ENCODE assay signal across 17 cellular contexts in the genomic region with DNA sequence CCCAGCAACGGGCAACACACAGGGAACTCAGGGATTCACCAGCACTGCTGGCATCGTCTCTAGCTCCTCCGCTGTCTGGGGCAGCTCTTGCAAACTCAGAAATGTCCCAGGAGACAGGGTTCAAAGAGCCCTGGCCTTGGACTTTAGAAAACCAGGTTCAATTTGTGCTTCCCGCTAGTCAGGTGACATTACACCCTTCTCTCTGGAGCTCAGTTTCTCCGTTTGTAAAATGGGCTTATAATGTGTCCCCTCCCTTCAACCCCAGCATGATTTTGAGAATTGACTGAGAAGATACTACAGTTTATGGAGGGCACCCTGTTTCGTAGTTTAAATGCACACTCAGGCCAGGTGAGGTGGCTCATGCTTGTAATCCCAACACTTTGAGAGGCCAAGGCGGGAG. TPM values are rescaled to one million over a fixed set of nuclear protein-coding genes. Genes with fewer than 3 reads are reported as not detected.
DNase-seq lines count a peak whose midpoint lies in the region; ATAC-seq and TF ChIP-seq lines count a peak whose summit lies in the region.
"Had no signal": no experiment of that assay in that cellular context is flagged by ENCODE, and none has a peak within 500 bp of the region (broad histone marks: within the 10 kb centered on the region; RNA-seq: fewer than 3 reads in every experiment).

No MANE protein-coding gene starts in this region.

- H3K4me3 ChIP-seq in mammary epithelial cell (replicated peaks in 1 of 3; ENCODE audit: insufficient read depth in 1 of 3, low read depth in 2 of 3, low read length in 3 of 3) (no peak overlapping the region), spleen (no peak overlapping the region)
- H3K4me3 ChIP-seq: GM23338 had no signal

- DNase-seq in mammary epithelial cell = no peak
- DNase-seq in MCF 10A (ENCODE audit: unreplicated experiment) = no peak
- no peak for DNase-seq in naive thymus-derived CD8-positive, alpha-beta T cell
- DNase-seq in spleen = peak; percentile 49
- DNase-seq in stimulated activated naive B cell treated with anti-CD40 and anti-IgM and Interleukin-4, amounts not matched to agents 10 μg/mL and 1 μg/mL and 100 μg/mL, for 72 hours = no peak
- DNase-seq: AML-193; CD4-positive, alpha-beta memory T cell; Karpas-422; NCI-H1417; NCI-H2029 treated with DMSO at 0.1 percent for 48 hours; NCI-H510A treated with DMSO at 0.1 percent for 48 hours; SIG-M5 had no signal

- no peak overlapping the region for H3K4me3 Mint-ChIP-seq in MCF 10A (ENCODE audit: unreplicated experiment)
- H3K4me3 Mint-ChIP-seq in dendritic cell treated with granulocyte-macrophage colony-stimulating factor and Interleukin-4, amounts not matched to agents 40 ng/mL and 50 ng/mL, for 4 days = no peak overlapping the region
- peak overlapping the region in 3 of 10 donors; percentile 1 to 33 (median 25) for H3K4me3 Mint-ChIP-seq in naive thymus-derived CD8-positive, alpha-beta T cell
- H3K4me3 Mint-ChIP-seq in stimulated activated naive B cell treated with anti-CD40 and anti-IgM and Interleukin-4, amounts not matched to agents 10 μg/mL and 1 μg/mL and 100 μg/mL, for 72 hours = no peak overlapping the region
- H3K4me3 Mint-ChIP-seq: GM23338 had no signal

- no peaks in the 10 kb centered on the region for H3K36me3 ChIP-seq in mammary epithelial cell (ENCODE audit: insufficient read depth, low read length)
- no peaks in the 10 kb centered on the region for H3K36me3 ChIP-seq in spleen

- TF ChIP-seq CTCF in mammary epithelial cell (conservative IDR thresholded peaks at IDR 0.05 in 1 of 2, IDR thresholded peaks at IDR 0.05 in 1 of 2; ENCODE audit: extremely low read depth in 1 of 2, insufficient read depth in 1 of 2, low read depth in 1 of 2, low read length in 2 of 2) (no peak), MCF 10A (IDR thresholded peaks at IDR 0.05; ENCODE audit: unreplicated experiment) (no peak), spleen (IDR thresholded peaks at IDR 0.05 in 8 of 11, conservative IDR thresholded peaks at IDR 0.05 in 3 of 11) (no peak)

- H4K20me1 ChIP-seq in mammary epithelial cell (ENCODE audit: insufficient read depth, low read length) = no peaks in the 10 kb centered on the region

- no peaks in the 10 kb centered on the region for H3K9me3 Mint-ChIP-seq in MCF 10A (ENCODE audit: unreplicated experiment)
- no peaks in the 10 kb centered on the region for H3K9me3 Mint-ChIP-seq in dendritic cell treated with granulocyte-macrophage colony-stimulating factor and Interleukin-4, amounts not matched to agents 40 ng/mL and 50 ng/mL, for 4 days
- H3K9me3 Mint-ChIP-seq in naive thymus-derived CD8-positive, alpha-beta T cell = no peaks in the 10 kb centered on the region
- no peaks in the 10 kb centered on the region for H3K9me3 Mint-ChIP-seq in stimulated activated naive B cell treated with anti-CD40 and anti-IgM and Interleukin-4, amounts not matched to agents 10 μg/mL and 1 μg/mL and 100 μg/mL, for 72 hours
- H3K9me3 Mint-ChIP-seq: GM23338 had no signal

- H3K36me3 Mint-ChIP-seq in MCF 10A (ENCODE audit: insufficient read depth, unreplicated experiment) = peaks cover 6% of the 10 kb centered on the region
- no peaks in the 10 kb centered on the region for H3K36me3 Mint-ChIP-seq in dendritic cell treated with granulocyte-macrophage colony-stimulating factor and Interleukin-4, amounts not matched to agents 40 ng/mL and 50 ng/mL, for 4 days (ENCODE audit: low read depth)
- H3K36me3 Mint-ChIP-seq in naive thymus-derived CD8-positive, alpha-beta T cell = no peaks in the 10 kb centered on the region
- H3K36me3 Mint-ChIP-seq in stimulated activated naive B cell treated with anti-CD40 and anti-IgM and Interleukin-4, amounts not matched to agents 10 μg/mL and 1 μg/mL and 100 μg/mL, for 72 hours = no peaks in the 10 kb centered on the region

- H3K4me1 ChIP-seq in mammary epithelial cell (ENCODE audit: insufficient read depth, low read length) (peaks cover 14% of the 10 kb centered on the region), spleen (peaks cover 0 to 22% (median 13%) of the 10 kb centered on the region in 6 donors)

- peak overlapping the region; percentile 86 for H2AFZ ChIP-seq in mammary epithelial cell (ENCODE audit: low read depth, low read length)

- H3K27ac ChIP-seq in mammary epithelial cell (ENCODE audit: insufficient read depth, low read depth, low read length) (no peak overlapping the region), spleen (no peak overlapping the region)

- H3K9ac ChIP-seq in mammary epithelial cell (ENCODE audit: insufficient read depth, low read length) = no peak overlapping the region

- H3K4me1 Mint-ChIP-seq in MCF 10A (ENCODE audit: insufficient read depth, unreplicated experiment) = peaks cover 17% of the 10 kb centered on the region
- peaks cover 32% of the 10 kb centered on the region for H3K4me1 Mint-ChIP-seq in dendritic cell treated with granulocyte-macrophage colony-stimulating factor and Interleukin-4, amounts not matched to agents 40 ng/mL and 50 ng/mL, for 4 days (ENCODE audit: low read depth)
- peaks cover 15 to 43% (median 33%) of the 10 kb centered on the region in 4 donors for H3K4me1 Mint-ChIP-seq in naive thymus-derived CD8-positive, alpha-beta T cell
- H3K4me1 Mint-ChIP-seq in stimulated activated naive B cell treated with anti-CD40 and anti-IgM and Interleukin-4, amounts not matched to agents 10 μg/mL and 1 μg/mL and 100 μg/mL, for 72 hours = peaks cover 9 to 20% of the 10 kb centered on the region in 2 donors

- intact Hi-C loops in mammary epithelial cell (cut with micrococcal nuclease) = no loop called here
- intact Hi-C loops in MCF 10A (cut with micrococcal nuclease) = no loop called here
- intact Hi-C loops in dendritic cell treated with granulocyte-macrophage colony-stimulating factor and Interleukin-4, amounts not matched to agents 40 ng/mL and 50 ng/mL, for 4 days (cut with micrococcal nuclease) = no loop called here
- intact Hi-C loops in spleen (cut with DNase I; ENCODE audit: low total_unique reads) = no loop called here

- 96% methylated on average over 7 of the region's 7 CpGs for WGBS in mammary epithelial cell (ENCODE audit: low coverage, missing lambda C conversion rate)
- 76 to 83% (median 81%) methylated on average over 7 of the region's 7 CpGs for WGBS in spleen, 5 donors

- dilution Hi-C loops in mammary epithelial cell (cut with HindIII; ENCODE audit: low sequenced_read_pairs) = no loop called here

- no peaks in the 10 kb centered on the region for H3K27me3 Mint-ChIP-seq in MCF 10A (ENCODE audit: insufficient read depth, unreplicated experiment)
- H3K27me3 Mint-ChIP-seq in dendritic cell treated with granulocyte-macrophage colony-stimulating factor and Interleukin-4, amounts not matched to agents 40 ng/mL and 50 ng/mL, for 4 days = peaks cover 18% of the 10 kb centered on the region
- no peaks in the 10 kb centered on the region for H3K27me3 Mint-ChIP-seq in naive thymus-derived CD8-positive, alpha-beta T cell
- H3K27me3 Mint-ChIP-seq in stimulated activated naive B cell treated with anti-CD40 and anti-IgM and Interleukin-4, amounts not matched to agents 10 μg/mL and 1 μg/mL and 100 μg/mL, for 72 hours = peaks cover 18 to 26% of the 10 kb centered on the region in 2 donors
- H3K27me3 Mint-ChIP-seq: CD4-positive, alpha-beta memory T cell had no signal

- ATAC-seq in naive thymus-derived CD8-positive, alpha-beta T cell = no peak
- no peak for ATAC-seq in stimulated activated naive B cell treated with anti-CD40 and anti-IgM and Interleukin-4, amounts not matched to agents 10 μg/mL and 1 μg/mL and 100 μg/mL, for 72 hours (replicated peaks)
- ATAC-seq in HG03135 (IDR thresholded peaks at IDR 0.05; ENCODE audit: unreplicated experiment) (no peak), GM21367 (IDR thresholded peaks at IDR 0.05; ENCODE audit: unreplicated experiment) (no peak)
- ATAC-seq: GM23338 had no signal

- no peaks in the 10 kb centered on the region for H3K79me2 ChIP-seq in mammary epithelial cell (ENCODE audit: insufficient read depth, low read length)

- POLR2A ChIA-PET in MCF 10A (lab: Yijun Ruan, JAX) = interaction anchor here (0.5 to 4.5 kb wide), 3 partner anchors 9 to 32 kb away, joined by 3 to 19 read pairs (median 13); no protein-coding TSS in a partner anchor
- POLR2A ChIA-PET in naive thymus-derived CD8-positive, alpha-beta T cell (lab: Charles Lee) = interaction anchor here (0.5 kb wide), 1 partner anchor 10 kb away, joined by 4 read pairs; no protein-coding TSS in a partner anchor

- no peaks in the 10 kb centered on the region for H3K9me3 ChIP-seq in mammary epithelial cell (replicated peaks; ENCODE audit: insufficient read depth, low read length)
- H3K9me3 ChIP-seq in spleen = no peaks in the 10 kb centered on the region

- BruUV-seq in mammary epithelial cell (replicated peaks; lab: Mats Ljungman, UMichigan) = no TSS peak
- no TSS peak for BruUV-seq in MCF 10A (replicated peaks; lab: Mats Ljungman, UMichigan)

- H3K27me3 ChIP-seq in mammary epithelial cell (ENCODE audit: insufficient read depth, low read length) = no peaks in the 10 kb centered on the region
- peaks cover 0 to 14% (median 0%) of the 10 kb centered on the region in 7 donors for H3K27me3 ChIP-seq in spleen (replicated peaks in 1 of 7)

- CTCF ChIA-PET in mammary epithelial cell (lab: Charles Lee; ENCODE audit: low non-redundant PET) (no interaction called here), MCF 10A (lab: Yijun Ruan, JAX) (interaction anchor here (0.6 to 2.0 kb wide), 4 partner anchors 9 to 188 kb away, joined by 3 to 7 read pairs (median 4); no protein-coding TSS in a partner anchor)

- in situ Hi-C loops in mammary epithelial cell (cut with MboI; ENCODE audit: low sequenced_read_pairs in 2 of 2) = no loop called here

- no peak overlapping the region for H3K4me2 ChIP-seq in mammary epithelial cell (ENCODE audit: insufficient read depth, low read depth, low read length)
- H3K4me2 ChIP-seq: GM23338 had no signal

- H3K27ac Mint-ChIP-seq in MCF 10A (ENCODE audit: low read depth, unreplicated experiment) = no peak overlapping the region
- H3K27ac Mint-ChIP-seq in dendritic cell treated with granulocyte-macrophage colony-stimulating factor and Interleukin-4, amounts not matched to agents 40 ng/mL and 50 ng/mL, for 4 days = peak overlapping the region; percentile 33
- peak overlapping the region in 9 of 10 donors; percentile 10 to 80 (median 60) for H3K27ac Mint-ChIP-seq in naive thymus-derived CD8-positive, alpha-beta T cell
- no peak overlapping the region for H3K27ac Mint-ChIP-seq in stimulated activated naive B cell treated with anti-CD40 and anti-IgM and Interleukin-4, amounts not matched to agents 10 μg/mL and 1 μg/mL and 100 μg/mL, for 72 hours
- H3K27ac Mint-ChIP-seq: GM23338 had no signal

- no peak for TF ChIP-seq POLR2A in spleen (IDR thresholded peaks at IDR 0.05)

RNA-seq across cellular contexts. Expression of a gene that starts 1.9 kb away (rescaled TPM):
- 1 to 10 TPM in 1 of 2 donors, under 1 TPM in 1; 0.50 to 9.6 TPM for total RNA-seq in mammary epithelial cell
- polyA plus RNA-seq in mammary epithelial cell = 4.5 TPM
- not detected for polyA minus RNA-seq in mammary epithelial cell
- 0.19 TPM in 1 of 2 replicates, not detected in the other for total RNA-seq in MCF 10A (2022)
- 1 to 10 TPM; 1.3 to 2.6 TPM for total RNA-seq in naive thymus-derived CD8-positive, alpha-beta T cell
- 1 to 10 TPM in 1 of 3 donors, under 1 TPM in 1, not detected in 1; 0.80 to 1.3 TPM for polyA plus RNA-seq in naive thymus-derived CD8-positive, alpha-beta T cell
- total RNA-seq in spleen = 1 to 10 TPM in 3 of 7 donors, under 1 TPM in 4; 0.54 to 2.8 (median 0.98) TPM
- polyA plus RNA-seq in spleen = under 1 TPM; 0.15 to 0.18 (median 0.16) TPM
- total RNA-seq: RPMI7951 had no signal

RNA-seq across cellular contexts. Expression of a gene that starts 26.2 kb away (rescaled TPM):
- 10 to 100 TPM; 12.2 to 70.7 TPM for total RNA-seq in mammary epithelial cell
- polyA plus RNA-seq in mammary epithelial cell = 101 TPM
- 151 TPM for polyA minus RNA-seq in mammary epithelial cell
- 2.1 and 4.4 TPM in 2 replicates for total RNA-seq in MCF 10A (2022)
- not detected for total RNA-seq in naive thymus-derived CD8-positive, alpha-beta T cell
- not detected for polyA plus RNA-seq in naive thymus-derived CD8-positive, alpha-beta T cell
- not detected for total RNA-seq in spleen
- under 1 TPM in 2 of 3 donors, not detected in 1; 0.02 to 0.16 TPM for polyA plus RNA-seq in spleen
- total RNA-seq: CD4-positive, alpha-beta memory T cell; RPMI7951 had no signal
- polyA plus RNA-seq: CD4-positive, alpha-beta memory T cell had no signal

RNA-seq across cellular contexts. Expression of a gene that starts 27.6 kb away (rescaled TPM):
- 10 to 100 TPM; 17.2 to 29.9 TPM for total RNA-seq in mammary epithelial cell
- polyA plus RNA-seq in mammary epithelial cell = 18.8 TPM
- 33.2 TPM for polyA minus RNA-seq in mammary epithelial cell
- 25.2 and 28.7 TPM in 2 replicates for total RNA-seq in MCF 10A (2022)
- 10 to 100 TPM; 88.2 to 90.6 TPM for total RNA-seq in naive thymus-derived CD8-positive, alpha-beta T cell
- polyA plus RNA-seq in naive thymus-derived CD8-positive, alpha-beta T cell = 10 to 100 TPM; 61.3 to 78.8 (median 64.2) TPM
- 10 to 100 TPM; 24.4 to 56.2 (median 39.4) TPM for total RNA-seq in spleen
- polyA plus RNA-seq in spleen = 10 to 100 TPM; 24.1 to 35.0 (median 30.7) TPM

RNA-seq across cellular contexts. Expression of a gene that starts 37.6 kb away (rescaled TPM):
- not detected for total RNA-seq in mammary epithelial cell
- polyA plus RNA-seq in mammary epithelial cell = not detected
- polyA minus RNA-seq in mammary epithelial cell = not detected
- total RNA-seq in MCF 10A (2022) = not detected in 2 replicates
- total RNA-seq in naive thymus-derived CD8-positive, alpha-beta T cell = not detected
- not detected for polyA plus RNA-seq in naive thymus-derived CD8-positive, alpha-beta T cell
- total RNA-seq in spleen = under 1 TPM in 1 of 7 donors, not detected in 6; 0.39 TPM
- polyA plus RNA-seq in spleen = not detected
- total RNA-seq: CD4-positive, alpha-beta memory T cell; GM23338; RPMI7951 had no signal

RNA-seq across cellular contexts. Expression of a gene that starts 40.7 kb away (rescaled TPM):
- total RNA-seq in mammary epithelial cell = 10 to 100 TPM; 65.6 to 79.9 TPM
- polyA plus RNA-seq in mammary epithelial cell = 28.9 TPM
- 24.6 TPM for polyA minus RNA-seq in mammary epithelial cell
- 35.3 and 39.4 TPM in 2 replicates for total RNA-seq in MCF 10A (2022)
- total RNA-seq in naive thymus-derived CD8-positive, alpha-beta T cell = 10 to 100 TPM; 33.2 to 39.8 TPM
- 1 to 10 TPM; 6.9 to 8.9 (median 7.5) TPM for polyA plus RNA-seq in naive thymus-derived CD8-positive, alpha-beta T cell
- 100 to 1,000 TPM in 1 of 7 donors, 10 to 100 TPM in 6; 32.8 to 128 (median 57.5) TPM for total RNA-seq in spleen
- polyA plus RNA-seq in spleen = 10 to 100 TPM; 14.9 to 74.8 (median 27.5) TPM

Comparison
In these comparisons a context has a peak if more than half of its experiments do, and no peak if none do; other contexts are left out.
1. H3K27ac Mint-ChIP-seq: peak in dendritic cell treated with granulocyte-macrophage colony-stimulating factor and Interleukin-4, amounts not matched to agents 40 ng/mL and 50 ng/mL, for 4 days (single experiment) and naive thymus-derived CD8-positive, alpha-beta T cell (9 of 10); none in MCF 10A (single experiment) and stimulated activated naive B cell treated with anti-CD40 and anti-IgM and Interleukin-4, amounts not matched to agents 10 μg/mL and 1 μg/mL and 100 μg/mL, for 72 hours (single experiment).